ENCODE assay signal across 13 cellular contexts in the genomic region with DNA sequence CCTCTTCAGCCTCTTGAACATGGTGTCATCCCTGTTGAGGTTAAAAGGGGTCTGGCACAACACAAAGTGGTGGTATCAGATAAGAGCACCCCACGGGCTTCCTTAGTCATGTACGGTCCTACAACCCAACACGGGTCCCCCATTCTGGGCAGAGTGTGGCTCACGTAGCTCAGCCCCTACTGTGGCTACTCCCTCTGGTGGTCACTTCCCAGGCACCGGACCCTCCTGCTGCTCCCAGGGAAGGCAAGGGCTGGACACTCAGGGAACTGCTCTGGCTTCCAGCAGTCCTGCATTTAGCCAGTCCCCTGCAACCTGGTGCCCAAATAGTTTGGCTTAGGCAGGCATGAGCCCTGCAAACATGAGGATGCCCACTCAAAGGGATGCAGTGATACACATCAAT. TPM values are rescaled to one million over a fixed set of nuclear protein-coding genes. Genes with fewer than 3 reads are reported as not detected.
A peak's percentile ranks its signal among the peaks of the same experiment; 100 is the strongest.
DNase-seq lines count a peak whose midpoint lies in the region; ATAC-seq and TF ChIP-seq lines count a peak whose summit lies in the region.
"Had no signal": no experiment of that assay in that cellular context is flagged by ENCODE, and none has a peak within 500 bp of the region (broad histone marks: within the 10 kb centered on the region; RNA-seq: fewer than 3 reads in every experiment).

No MANE protein-coding gene starts in this region.

- H3K9me2 ChIP-seq in hepatocyte (replicated peaks; ENCODE audit: insufficient read depth): no peaks in the 10 kb centered on the region

- no peak overlapping the region for H3K4me2 ChIP-seq in hepatocyte

- H4K20me1 ChIP-seq in hepatocyte (ENCODE audit: insufficient read depth, poor library complexity, severe bottlenecking): no peaks in the 10 kb centered on the region

- no peak overlapping the region for H3K4me3 ChIP-seq in hepatocyte
- H3K4me3 ChIP-seq: MG63 had no signal

- peak; percentile 7 for DNase-seq in NCI-H146 (lab: John Stamatoyannopoulos, UW)
- DNase-seq in NCI-H146 treated with DMSO at 0.1 percent for 48 hours (lab: John Stamatoyannopoulos, UW; ENCODE audit: unreplicated experiment): no peak
- DNase-seq in SK-MEL-5 (ENCODE audit: low read depth, low spot score): peak; percentile 46
- no peak for DNase-seq in hepatocyte (ENCODE audit: low spot score)
- no peak for DNase-seq in stimulated activated effector memory CD8-positive, alpha-beta T cell treated with anti-CD3 and anti-CD28 coated beads, Interleukin-12 subunit alpha, Interleukin-12 subunit beta, amount 100 ng/mL, for 72 hours (ENCODE audit: low spot score in 2 of 2)
- DNase-seq in activated naive CD4-positive, alpha-beta T cell treated with anti-CD3 and anti-CD28 coated beads for 36 hours: no peak
- no peak for DNase-seq in cerebellum (ENCODE audit: low spot score)
- no peak for DNase-seq in GM13976 (ENCODE audit: low spot score)
- DNase-seq: MG63; stimulated activated naive CD8-positive, alpha-beta T cell treated with anti-CD3 and anti-CD28 coated beads, Interleukin-15, Interleukin-2, amounts not matched to agents 100 U/mL and 50 U/mL, for 24 hours had no signal

- no peaks in the 10 kb centered on the region for H3K27me3 Mint-ChIP-seq in activated naive CD4-positive, alpha-beta T cell treated with anti-CD3 and anti-CD28 coated beads for 36 hours (ENCODE audit: low read depth)

- in situ Hi-C loops in SK-MEL-5 (cut with HindIII; ENCODE audit: low pct_unique_long_range_greater_than_20kb, low sequenced_read_pairs): no loop called here
- in situ Hi-C loops in GM13976 (cut with MboI; ENCODE audit: low sequenced_read_pairs, unreplicated experiment): no loop called here

- H3K4me1 ChIP-seq in hepatocyte (ENCODE audit: insufficient read depth): peaks cover 4% of the 10 kb centered on the region

- no peaks in the 10 kb centered on the region for H3K27me3 ChIP-seq in hepatocyte
- H3K27me3 ChIP-seq: MG63 had no signal

- no peaks in the 10 kb centered on the region for H3K36me3 ChIP-seq in hepatocyte (replicated peaks; ENCODE audit: insufficient read depth, low read depth)
- H3K36me3 ChIP-seq: MG63 had no signal

- intact Hi-C loops in activated naive CD4-positive, alpha-beta T cell treated with anti-CD3 and anti-CD28 coated beads for 36 hours (cut with micrococcal nuclease): no loop called here

- CTCF ChIA-PET in activated naive CD4-positive, alpha-beta T cell treated with anti-CD3 and anti-CD28 coated beads for 36 hours (lab: Charles Lee): no interaction called here

- H2AFZ ChIP-seq in hepatocyte: no peak overlapping the region

- no peaks in the 10 kb centered on the region for H3K79me2 ChIP-seq in hepatocyte

- peak; percentile 24 for ATAC-seq in stimulated activated effector memory CD8-positive, alpha-beta T cell treated with anti-CD3 and anti-CD28 coated beads, Interleukin-12 subunit alpha, Interleukin-12 subunit beta, amount 100 ng/mL, for 72 hours
- ATAC-seq: activated CD4-positive, CD25-positive, alpha-beta regulatory T cell treated with anti-CD3 and anti-CD28 coated beads, Interleukin-2, amount 50 U/mL, for 24 hours; activated naive CD4-positive, alpha-beta T cell treated with anti-CD3 and anti-CD28 coated beads, Interleukin-2, amount 50 U/mL, for 72 hours; right cardiac atrium; stimulated activated naive CD8-positive, alpha-beta T cell treated with anti-CD3 and anti-CD28 coated beads, Interleukin-15, Interleukin-2, amounts not matched to agents 100 U/mL and 50 U/mL, for 24 hours had no signal

- H3K36me3 Mint-ChIP-seq in stimulated activated effector memory CD8-positive, alpha-beta T cell treated with anti-CD3 and anti-CD28 coated beads, Interleukin-12 subunit alpha, Interleukin-12 subunit beta, amount 100 ng/mL, for 72 hours: no peaks in the 10 kb centered on the region
- no peaks in the 10 kb centered on the region for H3K36me3 Mint-ChIP-seq in activated naive CD4-positive, alpha-beta T cell treated with anti-CD3 and anti-CD28 coated beads for 36 hours (ENCODE audit: low read depth)
- H3K36me3 Mint-ChIP-seq: activated naive CD4-positive, alpha-beta T cell treated with anti-CD3 and anti-CD28 coated beads, Interleukin-2, amount 50 U/mL, for 72 hours had no signal

- H3K27ac Mint-ChIP-seq in stimulated activated effector memory CD8-positive, alpha-beta T cell treated with anti-CD3 and anti-CD28 coated beads, Interleukin-12 subunit alpha, Interleukin-12 subunit beta, amount 100 ng/mL, for 72 hours: no peak overlapping the region
- no peak overlapping the region for H3K27ac Mint-ChIP-seq in activated naive CD4-positive, alpha-beta T cell treated with anti-CD3 and anti-CD28 coated beads for 36 hours
- H3K27ac Mint-ChIP-seq: activated naive CD4-positive, alpha-beta T cell treated with anti-CD3 and anti-CD28 coated beads, Interleukin-2, amount 50 U/mL, for 72 hours had no signal

- no peaks in the 10 kb centered on the region for H3K9me3 ChIP-seq in hepatocyte (ENCODE audit: low read depth)
- H3K9me3 ChIP-seq: MG63 had no signal

- 67% methylated on average over 5 of the region's 5 CpGs for WGBS in hepatocyte (ENCODE audit: low lambda C conversion rate, missing lambda C conversion rate)

- TF ChIP-seq CTCF in hepatocyte (IDR thresholded peaks at IDR 0.05; ENCODE audit: poor library complexity) (peak; percentile 8), GM13976 (IDR thresholded peaks at IDR 0.05; ENCODE audit: borderline replicate concordance, control extremely low read depth, extremely low read depth, insufficient read depth, missing control alignments) (no peak)

- no peaks in the 10 kb centered on the region for H3K4me1 Mint-ChIP-seq in stimulated activated effector memory CD8-positive, alpha-beta T cell treated with anti-CD3 and anti-CD28 coated beads, Interleukin-12 subunit alpha, Interleukin-12 subunit beta, amount 100 ng/mL, for 72 hours
- H3K4me1 Mint-ChIP-seq in activated naive CD4-positive, alpha-beta T cell treated with anti-CD3 and anti-CD28 coated beads for 36 hours (ENCODE audit: low read depth): no peaks in the 10 kb centered on the region

- no peak overlapping the region for H3K27ac ChIP-seq in hepatocyte

- no peaks in the 10 kb centered on the region for H3K9me3 Mint-ChIP-seq in stimulated activated effector memory CD8-positive, alpha-beta T cell treated with anti-CD3 and anti-CD28 coated beads, Interleukin-12 subunit alpha, Interleukin-12 subunit beta, amount 100 ng/mL, for 72 hours
- H3K9me3 Mint-ChIP-seq in activated naive CD4-positive, alpha-beta T cell treated with anti-CD3 and anti-CD28 coated beads for 36 hours: no peaks in the 10 kb centered on the region
- H3K9me3 Mint-ChIP-seq: activated naive CD4-positive, alpha-beta T cell treated with anti-CD3 and anti-CD28 coated beads, Interleukin-2, amount 50 U/mL, for 72 hours had no signal

- H3K4me3 Mint-ChIP-seq in stimulated activated effector memory CD8-positive, alpha-beta T cell treated with anti-CD3 and anti-CD28 coated beads, Interleukin-12 subunit alpha, Interleukin-12 subunit beta, amount 100 ng/mL, for 72 hours: no peak overlapping the region
- H3K4me3 Mint-ChIP-seq in activated naive CD4-positive, alpha-beta T cell treated with anti-CD3 and anti-CD28 coated beads for 36 hours: no peak overlapping the region

RNA-seq across cellular contexts. Expression of a gene that starts 58.6 kb away (rescaled TPM):
- 4.8 and 5.9 TPM in 2 replicates for total RNA-seq in SK-MEL-5 (2014; rRNA removed; shearing (Covaris generic))
- 14.4 and 16.5 TPM in 2 replicates for polyA plus RNA-seq in SK-MEL-5 (2015; cell fraction: cytosol; rRNA removed)
- 3.0 and 5.4 TPM in 2 replicates for polyA plus RNA-seq in SK-MEL-5 (2015; cell fraction: nucleus; rRNA removed)
- total RNA-seq in hepatocyte (1.4 and 2.2 TPM in 2 replicates), cerebellum (12.2 TPM)
- polyA plus RNA-seq in hepatocyte: 2.9 and 10.4 TPM in 2 replicates
- 1 to 10 TPM; 1.1 to 1.5 TPM for total RNA-seq in activated naive CD4-positive, alpha-beta T cell treated with anti-CD3 and anti-CD28 coated beads for 36 hours

Comparison
In these comparisons a context has a peak if more than half of its experiments do, and no peak if none do; other contexts are left out.
1. DNase-seq: peak in NCI-H146 (single experiment) and SK-MEL-5 (single experiment); none in NCI-H146 treated with DMSO at 0.1 percent for 48 hours (single experiment), hepatocyte (single experiment), stimulated activated effector memory CD8-positive, alpha-beta T cell treated with anti-CD3 and anti-CD28 coated beads, Interleukin-12 subunit alpha, Interleukin-12 subunit beta, amount 100 ng/mL, for 72 hours (0 of 2), activated naive CD4-positive, alpha-beta T cell treated with anti-CD3 and anti-CD28 coated beads for 36 hours (single experiment), cerebellum (single experiment) and GM13976 (single experiment).